29 cellular contexts compared by ENCODE assay signal in genomic region chr1:165279831-165280351, GRCh38.
"Had no signal": no experiment of that assay in that cellular context is flagged by ENCODE, and none has a peak within 500 bp of the region (broad histone marks: within the 10 kb centered on the region; RNA-seq: fewer than 3 reads in every experiment).

No MANE protein-coding gene starts in this region.

- H3K27me3 ChIP-seq: ascending aorta, brain microvascular endothelial cell, pancreas, uterus had no signal

- H3K4me3 ChIP-seq: ascending aorta, esophagus squamous epithelium, heart right ventricle, mucosa of descending colon, pancreas, psoas muscle, sigmoid colon, thoracic aorta, uterus had no signal

- H3K27ac ChIP-seq: ascending aorta, brain microvascular endothelial cell, epithelial cell of prostate, esophagus squamous epithelium, heart right ventricle, pancreas, psoas muscle, sigmoid colon, thoracic aorta, uterus, WERI-Rb-1 had no signal

- H3K36me3 ChIP-seq: ascending aorta, brain microvascular endothelial cell, esophagus squamous epithelium, heart right ventricle, pancreas, sigmoid colon, thoracic aorta, uterus, WERI-Rb-1 had no signal

- H3K9me3 ChIP-seq: ascending aorta, esophagus squamous epithelium, heart right ventricle, mucosa of descending colon, pancreas, psoas muscle, sigmoid colon, thoracic aorta, uterus had no signal

- DNase-seq: activated CD4-positive, alpha-beta memory T cell treated with anti-CD3 and anti-CD28 coated beads for 36 hours; activated CD4-positive, alpha-beta T cell treated with anti-CD3 and anti-CD28 coated beads, Interleukin-2, amount 10 ng/mL, durations not matched to agents 24 days and 14 days; activated CD4-positive, CD25-positive, alpha-beta regulatory T cell treated with anti-CD3 and anti-CD28 coated beads, Interleukin-2, amount 50 U/mL, for 72 hours; activated CD8-positive, alpha-beta memory T cell treated with anti-CD3 and anti-CD28 coated beads, Interleukin-2, amount 50 U/mL, for 4 hours; activated gamma-delta T cell; activated naive CD4-positive, alpha-beta T cell treated with anti-CD3 and anti-CD28 coated beads, Interleukin-2, amount 10 ng/mL, durations not matched to agents 7 days and 5 days; activated naive CD8-positive, alpha-beta T cell treated with anti-CD3 and anti-CD28 coated beads, Interleukin-2, amount 10 ng/mL, durations not matched to agents 7 days and 5 days; activated T-cell treated with anti-CD3 and anti-CD28 coated beads, Interleukin-2, amount 50 U/mL, for 1 hour; brain microvascular endothelial cell; effector CD4-positive, alpha-beta T cell; esophagus squamous epithelium; foreskin melanocyte; heart right ventricle; islet precursor cell; left cardiac atrium; left ventricle myocardium superior; mucosa of descending colon; pancreas; psoas muscle; sigmoid colon; small intestine; stimulated activated CD4-positive, alpha-beta T cell treated with anti-CD3 and anti-CD28 coated beads, Interleukin-4, amount 100 ng/mL, for 24 hours; T1000; trophoblast cell; uterus; WERI-Rb-1 had no signal

- H3K4me1 ChIP-seq: ascending aorta, esophagus squamous epithelium, heart right ventricle, pancreas, psoas muscle, uterus had no signal
